In the genomic region with DNA sequence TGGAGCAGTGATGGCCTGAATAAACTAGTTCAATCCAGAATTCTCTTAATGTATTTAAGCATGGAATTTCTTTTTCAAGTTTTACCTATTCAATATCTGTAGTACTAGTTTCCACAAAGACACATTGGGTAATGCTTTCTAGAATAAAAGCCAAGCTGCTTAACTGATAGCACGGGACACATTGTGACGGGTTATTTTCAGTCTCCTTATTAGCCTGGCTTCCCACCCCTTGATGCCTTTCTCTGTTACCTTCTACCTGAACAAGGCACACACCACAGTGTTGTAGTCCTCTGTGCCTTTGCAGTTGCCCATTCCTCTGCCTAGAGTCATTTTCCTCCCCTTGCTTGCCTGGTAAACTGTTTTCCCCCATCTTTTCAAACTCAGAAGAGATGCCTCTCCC, we compare ENCODE assay signal across 8 cellular contexts.
"Had no signal": no experiment of that assay in that cellular context is flagged by ENCODE, and none has a peak within 500 bp of the region (broad histone marks: within the 10 kb centered on the region; RNA-seq: fewer than 3 reads in every experiment).

No MANE protein-coding gene starts in this region.

- H3K4me3 ChIP-seq: K562 had no signal

- H3K27ac ChIP-seq: HL-60 had no signal

- DNase-seq: GOT3, H9, HCEC 1CT, IMR-90, KG1 had no signal

- FAIRE-seq: H54, K562 had no signal

- ATAC-seq: K562 had no signal
